ENCODE assay signal across 31 cellular contexts in genomic region chrX:120367390-120368100, GRCh38. TPM values are rescaled to one million over a fixed set of nuclear protein-coding genes. Genes with fewer than 3 reads are reported as not detected.
"Had no signal": no experiment of that assay in that cellular context is flagged by ENCODE, and none has a peak within 500 bp of the region (broad histone marks: within the 10 kb centered on the region; RNA-seq: fewer than 3 reads in every experiment).

No MANE protein-coding gene starts in this region.

- H3K9me3 ChIP-seq: ascending aorta, body of pancreas, breast epithelium had no signal

- DNase-seq: activated CD4-positive, alpha-beta T cell treated with anti-CD3 and anti-CD28 coated beads, Interleukin-2, amount 10 ng/mL, durations not matched to agents 24 days and 14 days; activated CD4-positive, alpha-beta T cell treated with anti-CD3 and anti-CD28 coated beads, Interleukin-2, amount 50 U/mL, for 4 hours; activated CD8-positive, alpha-beta T cell treated with anti-CD3 and anti-CD28 coated beads for 36 hours; activated gamma-delta T cell; activated naive CD4-positive, alpha-beta T cell treated with Interleukin-2 at 50 U/mL for 16 hours; activated naive CD8-positive, alpha-beta T cell treated with anti-CD3 and anti-CD28 coated beads, Interleukin-2, amount 10 ng/mL, durations not matched to agents 7 days and 5 days; activated T-cell treated with anti-CD3 and anti-CD28 coated beads, Interleukin-2, amount 50 U/mL, for 1 hour; activated T-cell treated with anti-CD3 and anti-CD28 coated beads, Interleukin-2, amount 50 U/mL, for 72 hours; amygdala; body of pancreas; IMR-90; NCI-H1048; NCI-H1105 treated with DMSO at 0.1 percent for 48 hours; NCI-H1436; NCI-H1694; NCI-H2029; NCI-H345; NCI-H524 treated with DMSO at 0.1 percent for 48 hours; SW 1271 had no signal

- H3K4me1 ChIP-seq: ascending aorta, body of pancreas, breast epithelium had no signal

- ATAC-seq: activated CD8-positive, alpha-beta T cell treated with anti-CD3 and anti-CD28 coated beads for 36 hours; activated T-cell treated with anti-CD3 and anti-CD28 coated beads, Interleukin-2, amount 50 U/mL, for 72 hours; body of pancreas; K562; Panc1 had no signal

- H3K36me3 ChIP-seq: ascending aorta, breast epithelium had no signal

- H3K27ac ChIP-seq: ascending aorta, body of pancreas, breast epithelium had no signal

- H3K27me3 ChIP-seq: ascending aorta, body of pancreas had no signal

- H3K4me3 ChIP-seq: ascending aorta, body of pancreas, breast epithelium, K562 had no signal

RNA-seq across cellular contexts. Expression of gene ATP1B4, which starts 5.7 kb away (rescaled TPM):
- total RNA-seq: activated CD4-positive, alpha-beta T cell treated with anti-CD3 and anti-CD28 coated beads, Interleukin-2, amount 10 ng/mL, durations not matched to agents 24 days and 14 days; activated CD8-positive, alpha-beta memory T cell treated with anti-CD3 and anti-CD28 coated beads for 36 hours; activated CD8-positive, alpha-beta T cell treated with anti-CD3 and anti-CD28 coated beads for 36 hours; activated naive CD8-positive, alpha-beta T cell treated with anti-CD3 and anti-CD28 coated beads, Interleukin-2, amount 10 ng/mL, durations not matched to agents 7 days and 5 days; activated T-cell treated with anti-CD3 and anti-CD28 coated beads, Interleukin-2, amount 50 U/mL, for 72 hours; activated T-helper 2 cell treated with anti-CD3 and anti-CD28 coated beads, Interferon-gamma antibody, Interleukin-2, Interleukin-4, amounts not matched to agents 10 μg/mL and 5 μg/mL and 100 μg/mL, durations not matched to agents 14 hours and 24 hours and 36 hours; ascending aorta; body of pancreas; breast epithelium; IMR-90; MCF 10A; NCI-H460; RPMI7951; T-helper 1 cell treated with Interleukin-12 subunit alpha and Interleukin-12 subunit beta and Interleukin-4 antibody, amounts not matched to agents 30 ng/mL and 1 ng/mL, for 36 hours; T-helper 2 cell treated with Interferon-gamma antibody and Interleukin-4, amounts not matched to agents 100 ng/mL and 5 ng/mL, for 36 hours had no signal
- polyA plus RNA-seq: adipose tissue, IMR-90, K562 had no signal

RNA-seq across cellular contexts. Expression of gene TMEM255A, which starts 56.3 kb away (rescaled TPM):
- total RNA-seq: activated CD4-positive, alpha-beta T cell treated with anti-CD3 and anti-CD28 coated beads, Interleukin-2, amount 10 ng/mL, durations not matched to agents 24 days and 14 days; activated CD8-positive, alpha-beta memory T cell treated with anti-CD3 and anti-CD28 coated beads for 36 hours; activated CD8-positive, alpha-beta T cell treated with anti-CD3 and anti-CD28 coated beads for 36 hours; activated T-cell treated with anti-CD3 and anti-CD28 coated beads, Interleukin-2, amount 50 U/mL, for 72 hours; activated T-helper 2 cell treated with anti-CD3 and anti-CD28 coated beads, Interferon-gamma antibody, Interleukin-2, Interleukin-4, amounts not matched to agents 10 μg/mL and 5 μg/mL and 100 μg/mL, durations not matched to agents 14 hours and 24 hours and 36 hours; ascending aorta; IMR-90; K562; MCF 10A; T-helper 1 cell treated with Interleukin-12 subunit alpha and Interleukin-12 subunit beta and Interleukin-4 antibody, amounts not matched to agents 30 ng/mL and 1 ng/mL, for 36 hours; T-helper 2 cell treated with Interferon-gamma antibody and Interleukin-4, amounts not matched to agents 100 ng/mL and 5 ng/mL, for 36 hours had no signal
